14 cellular contexts compared by ENCODE assay signal in genomic region chr18:58611471-58612131, GRCh38. TPM values are rescaled to one million over a fixed set of nuclear protein-coding genes. Genes with fewer than 3 reads are reported as not detected.
DNase-seq lines count a peak whose midpoint lies in the region; ATAC-seq, FAIRE-seq and TF ChIP-seq lines count a peak whose summit lies in the region.
"Had no signal": no experiment of that assay in that cellular context is flagged by ENCODE, and none has a peak within 500 bp of the region (broad histone marks: within the 10 kb centered on the region; RNA-seq: fewer than 3 reads in every experiment).

No MANE protein-coding gene starts in this region.

- H3K27ac ChIP-seq in right atrium auricular region = no peak overlapping the region
- H3K27ac ChIP-seq: pancreas, tibial nerve had no signal

- ATAC-seq in HG03045 (IDR thresholded peaks at IDR 0.05; ENCODE audit: unreplicated experiment) (no peak), GM21526 (IDR thresholded peaks at IDR 0.05; ENCODE audit: low FRiP score, unreplicated experiment) (no peak)

- DNase-seq in Daoy (ENCODE audit: low read depth) (peak; percentile 49), bronchial epithelial cell (ENCODE audit: low read depth) (peak; percentile 47), mesothelial cell of epicardium (ENCODE audit: low spot score in 2 of 2, unreplicated experiment in 2 of 2) (no peak), NCI-H345 treated with DMSO at 0.1 percent for 48 hours (lab: John Stamatoyannopoulos, UW; ENCODE audit: unreplicated experiment) (no peak), right atrium auricular region (ENCODE audit: low spot score) (no peak)
- DNase-seq: activated effector memory CD4-positive, alpha-beta T cell treated with Interleukin-2 at 50 U/mL for 16 hours; COR-L47; effector CD8-positive, alpha-beta T cell; NCI-H187; pancreas had no signal

- H3K4me1 Mint-ChIP-seq in mesothelial cell of epicardium = peaks cover 18% of the 10 kb centered on the region

- peaks cover 0 to 8% of the 10 kb centered on the region in 2 donors for H3K4me1 ChIP-seq in right atrium auricular region
- H3K4me1 ChIP-seq: pancreas, tibial nerve had no signal

- H3K36me3 Mint-ChIP-seq in mesothelial cell of epicardium = no peaks in the 10 kb centered on the region

- no peak overlapping the region for H3K4me3 ChIP-seq in bronchial epithelial cell (ENCODE audit: low read depth, low read length)
- no peak overlapping the region for H3K4me3 ChIP-seq in right atrium auricular region
- H3K4me3 ChIP-seq: pancreas, tibial nerve had no signal

- FAIRE-seq in bronchial epithelial cell (lab: Jason Lieb, UNC) = no peak
- FAIRE-seq: pancreas had no signal

- H3K9me3 ChIP-seq in right atrium auricular region = no peaks in the 10 kb centered on the region
- H3K9me3 ChIP-seq: pancreas, tibial nerve had no signal

- H3K27me3 ChIP-seq in bronchial epithelial cell (ENCODE audit: control insufficient read depth, insufficient read depth, low read length) = peaks cover 1% of the 10 kb centered on the region
- H3K27me3 ChIP-seq in right atrium auricular region = no peaks in the 10 kb centered on the region
- H3K27me3 ChIP-seq: pancreas, tibial nerve had no signal

- H3K36me3 ChIP-seq in bronchial epithelial cell (ENCODE audit: control insufficient read depth, insufficient read depth, low read length) (no peaks in the 10 kb centered on the region), right atrium auricular region (no peaks in the 10 kb centered on the region)
- H3K36me3 ChIP-seq: pancreas, tibial nerve had no signal

- no peak overlapping the region for H3K4me3 Mint-ChIP-seq in mesothelial cell of epicardium

- peak; percentile 5; the same call in 1 of the 2 replicates for TF ChIP-seq RAD21 in Ishikawa (IDR thresholded peaks at IDR 0.05; ENCODE audit: low read depth)

- H3K27ac Mint-ChIP-seq in mesothelial cell of epicardium = peak overlapping the region; percentile 83

- H3K9me3 Mint-ChIP-seq in mesothelial cell of epicardium = no peaks in the 10 kb centered on the region

- no peaks in the 10 kb centered on the region for H3K27me3 Mint-ChIP-seq in mesothelial cell of epicardium (ENCODE audit: low read depth)

- TF ChIP-seq EP300 in Ishikawa (IDR thresholded peaks at IDR 0.05; ENCODE audit: borderline replicate concordance) = peak; percentile 92

- TF ChIP-seq CTCF in bronchial epithelial cell (IDR thresholded peaks at IDR 0.05; ENCODE audit: insufficient read depth, low read length, severe bottlenecking) (no peak), mesothelial cell of epicardium (IDR thresholded peaks at IDR 0.05; ENCODE audit: unreplicated experiment) (no peak), right atrium auricular region (IDR thresholded peaks at IDR 0.05) (no peak)

TF ChIP-seq in Ishikawa, 13 proteins besides CTCF, POLR2A, EP300 and RAD21:
- TF ChIP-seq CEBPB (IDR thresholded peaks at IDR 0.05) (0 out of 2 replicates have a peak, but pooled peaks have one; percentile 2), NFIC (IDR thresholded peaks at IDR 0.05) (peak; percentile 88), EGR1 (IDR thresholded peaks at IDR 0.05) (no peak), TCF12 (IDR thresholded peaks at IDR 0.05; ENCODE audit: low read depth) (peak; percentile 95), ZBTB7A (IDR thresholded peaks at IDR 0.05; ENCODE audit: low read depth) (peak; percentile 53), FOXM1 (IDR thresholded peaks at IDR 0.05; ENCODE audit: borderline replicate concordance, low read depth) (peak; percentile 94), TEAD4 (IDR thresholded peaks at IDR 0.05) (peak; percentile 83)
- TF ChIP-seq, protein P1, sequence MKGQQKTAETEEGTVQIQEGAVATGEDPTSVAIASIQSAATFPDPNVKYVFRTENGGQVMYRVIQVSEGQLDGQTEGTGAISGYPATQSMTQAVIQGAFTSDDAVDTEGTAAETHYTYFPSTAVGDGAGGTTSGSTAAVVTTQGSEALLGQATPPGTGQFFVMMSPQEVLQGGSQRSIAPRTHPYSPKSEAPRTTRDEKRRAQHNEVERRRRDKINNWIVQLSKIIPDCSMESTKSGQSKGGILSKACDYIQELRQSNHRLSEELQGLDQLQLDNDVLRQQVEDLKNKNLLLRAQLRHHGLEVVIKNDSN (IDR thresholded peaks at IDR 0.05) = no peak
- TF ChIP-seq, protein P2, sequence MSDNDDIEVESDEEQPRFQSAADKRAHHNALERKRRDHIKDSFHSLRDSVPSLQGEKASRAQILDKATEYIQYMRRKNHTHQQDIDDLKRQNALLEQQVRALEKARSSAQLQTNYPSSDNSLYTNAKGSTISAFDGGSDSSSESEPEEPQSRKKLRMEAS (IDR thresholded peaks at IDR 0.05) = 0 out of 2 replicates have a peak, but pooled peaks have one; percentile 37

RNA-seq across cellular contexts. Expression of gene ALPK2, which starts 17.3 kb away (rescaled TPM):
- 2.9 and 3.5 TPM in 2 replicates for total RNA-seq in Daoy (2014; rRNA removed; shearing (Covaris generic))
- total RNA-seq in bronchial epithelial cell (0.26 TPM in 1 of 2 replicates, not detected in the other), mesothelial cell of epicardium (5.6 to 6.4 TPM (median 5.8 TPM) in 3 replicates), right atrium auricular region (100 to 1,000 TPM; 160 to 166 TPM)

RNA-seq across cellular contexts. Expression of gene MALT1, which starts 59.7 kb away (rescaled TPM):
- total RNA-seq in Daoy (2014; rRNA removed; shearing (Covaris generic)) = 26.6 and 27.9 TPM in 2 replicates
- total RNA-seq in bronchial epithelial cell (62.4 and 64.6 TPM in 2 replicates), mesothelial cell of epicardium (24.3 to 25.8 TPM (median 25.3 TPM) in 3 replicates), right atrium auricular region (10 to 100 TPM in 1 of 2 donors, 1 to 10 TPM in 1; 9.9 to 10.9 TPM)

Comparison
In these comparisons a context has a peak if more than half of its experiments do, and no peak if none do; other contexts are left out.
1. DNase-seq: peak in Daoy (single experiment) and bronchial epithelial cell (single experiment); none in mesothelial cell of epicardium (0 of 2), NCI-H345 treated with DMSO at 0.1 percent for 48 hours (single experiment) and right atrium auricular region (single experiment).
2. RNA of gene ALPK2, which starts 17.3 kb away (total RNA-seq): 160 to 166 TPM in right atrium auricular region; 5.6 to 6.4 TPM in mesothelial cell of epicardium, 2.9 to 3.5 TPM in Daoy and 0.26 TPM in bronchial epithelial cell; every median in the first group is over 10 times any median in the second.